ENCODE assay signal across 8 cellular contexts in the genomic region with DNA sequence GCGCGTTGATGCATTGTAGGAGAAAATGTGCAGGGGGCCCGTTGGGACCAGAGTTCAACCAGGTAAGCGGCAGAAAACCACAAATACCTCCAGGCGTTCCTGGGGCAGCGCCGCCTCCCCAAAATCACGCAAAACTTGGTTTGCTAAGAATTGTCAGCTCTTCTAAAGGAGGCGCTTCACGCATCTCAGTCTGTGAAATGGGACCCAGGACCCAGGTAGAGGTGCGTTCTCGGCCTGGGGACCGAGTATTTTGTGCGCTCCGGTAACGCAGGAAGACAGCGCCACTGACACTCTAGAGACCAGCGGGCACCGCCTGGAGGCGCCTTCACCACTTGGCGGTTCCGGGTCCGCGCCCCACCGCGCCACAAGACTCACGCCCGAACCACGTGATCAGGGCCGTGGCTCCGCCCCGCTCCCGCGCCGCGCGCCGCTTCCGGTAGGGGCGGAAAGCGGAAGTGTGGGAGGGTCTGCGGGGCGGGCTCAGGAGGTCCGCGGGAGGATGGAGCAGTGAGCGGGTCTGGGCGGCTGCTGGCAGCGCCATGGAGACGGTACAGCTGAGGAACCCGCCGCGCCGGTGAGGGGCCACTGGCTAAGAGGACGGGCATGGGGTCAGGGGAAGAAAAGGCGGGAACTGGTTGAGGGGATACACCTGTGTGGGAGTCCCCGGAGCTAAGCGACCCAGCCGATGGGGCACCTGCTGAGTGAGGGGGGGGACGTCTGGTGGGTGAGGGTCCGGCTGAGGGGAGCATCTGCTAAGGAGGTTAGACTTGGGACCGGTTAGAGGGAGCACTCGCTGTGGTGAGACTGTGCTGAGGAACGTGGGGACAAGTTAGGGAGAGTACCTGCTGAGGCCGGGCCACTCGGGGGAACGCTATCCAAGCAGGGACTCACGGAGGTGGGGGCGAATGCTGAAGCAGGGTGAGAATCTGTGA. TPM values are rescaled to one million over a fixed set of nuclear protein-coding genes. Genes with fewer than 3 reads are reported as not detected.
A peak's percentile ranks its signal among the peaks of the same experiment; 100 is the strongest.
DNase-seq lines count a peak whose midpoint lies in the region; ATAC-seq, FAIRE-seq and TF ChIP-seq lines count a peak whose summit lies in the region.

STK4 (plus strand) TSS at position 483 of the 932 bp plus-strand sequence; CDS start at position 540, 57 bp downstream.

- no peaks in the 10 kb centered on the region for H3K9me1 ChIP-seq in endothelial cell of umbilical vein (replicated peaks; ENCODE audit: control insufficient read depth, extremely low read depth, insufficient read depth, low read length)

- peak; percentile 58 for ATAC-seq in GM21447 (IDR thresholded peaks at IDR 0.05; ENCODE audit: unreplicated experiment)

- TF ChIP-seq CTCF in D721Med (IDR thresholded peaks at IDR 0.05; ENCODE audit: insufficient read depth, missing control alignments) (peak; percentile 45), OCI-LY1 (IDR thresholded peaks at IDR 0.05; ENCODE audit: low read length) (peak; percentile 59), endothelial cell of umbilical vein (IDR thresholded peaks at IDR 0.05; ENCODE audit: extremely low read depth in 1 of 2, insufficient read depth in 1 of 2, low read depth in 1 of 2, low read length in 2 of 2) (peak; percentile 46 to 67)

- no peaks in the 10 kb centered on the region for H4K20me1 ChIP-seq in OCI-LY1 (ENCODE audit: insufficient read depth, low read length)
- no peaks in the 10 kb centered on the region for H4K20me1 ChIP-seq in endothelial cell of umbilical vein (replicated peaks; ENCODE audit: control insufficient read depth, extremely low read depth, insufficient read depth, low read length)

- no peaks in the 10 kb centered on the region for H3K27me3 ChIP-seq in OCI-LY1 (ENCODE audit: insufficient read depth, low read length)
- no peaks in the 10 kb centered on the region for H3K27me3 ChIP-seq in endothelial cell of umbilical vein (ENCODE audit: control insufficient read depth in 2 of 2, insufficient read depth in 2 of 2, low read length in 2 of 2)

- H3K4me1 ChIP-seq in OCI-LY1 (ENCODE audit: insufficient read depth, low read length, severe bottlenecking) (peaks cover 68% of the 10 kb centered on the region), endothelial cell of umbilical vein (ENCODE audit: control insufficient read depth, extremely low read depth, insufficient read depth, low read length) (peaks cover 50% of the 10 kb centered on the region)

- TSS peak; percentile 90 for BruUV-seq in endothelial cell of umbilical vein (replicated peaks; lab: Mats Ljungman, UMichigan)

- POLR2A ChIA-PET in endothelial cell of umbilical vein (lab: Charles Lee), result no interaction called here

- dilution Hi-C loops in endothelial cell of umbilical vein (cut with MboI; ENCODE audit: extremely low pct_ligation_motif_present, low sequenced_read_pairs), result no loop called here

- no peaks in the 10 kb centered on the region for H3K36me3 ChIP-seq in OCI-LY1 (ENCODE audit: insufficient read depth, low read length)
- no peaks in the 10 kb centered on the region for H3K36me3 ChIP-seq in endothelial cell of umbilical vein (ENCODE audit: control insufficient read depth in 2 of 2, extremely low read depth in 1 of 2, insufficient read depth in 2 of 2, low read length in 2 of 2)

- FAIRE-seq in D721Med (lab: Jason Lieb, UNC) (no peak), endothelial cell of umbilical vein (lab: Jason Lieb, UNC) (peak; percentile 75)

- H3K4me2 ChIP-seq in OCI-LY1 (ENCODE audit: low read length), result peak within 1 kb of the TSS; percentile 97
- H3K4me2 ChIP-seq in endothelial cell of umbilical vein (ENCODE audit: insufficient read depth, low read length), result peak within 1 kb of the TSS; percentile 83

- H3K9ac ChIP-seq in OCI-LY1 (ENCODE audit: low read length) (peak within 1 kb of the TSS; percentile 97), endothelial cell of umbilical vein (replicated peaks; ENCODE audit: extremely low read depth, insufficient read depth, low read length) (peak within 1 kb of the TSS; percentile 62)

- peak; percentile 58 for DNase-seq in D721Med (ENCODE audit: insufficient read length, low spot score)
- DNase-seq in HuH-7 (ENCODE audit: low spot score), result peak; percentile 91
- peak; percentile 98 for DNase-seq in activated CD8-positive, alpha-beta memory T cell treated with anti-CD3 and anti-CD28 coated beads, Interleukin-2, amount 50 U/mL, for 48 hours
- peak; percentile 95 for DNase-seq in endothelial cell of umbilical vein (ENCODE audit: low read depth, low spot score)
- peak; percentile 95 for DNase-seq in middle frontal gyrus (ENCODE audit: extremely low spot score, low spot score)
- peak; percentile 86 to 93 for DNase-seq in stimulated activated CD8-positive, alpha-beta memory T cell treated with anti-CD3 and anti-CD28 coated beads, Interleukin-4, amount 100 ng/mL, for 1 hour (ENCODE audit: low read depth in 2 of 2, low spot score in 1 of 2)

- H3K9me2 ChIP-seq in OCI-LY1 (ENCODE audit: low read depth, low read length), result no peaks in the 10 kb centered on the region

- CTCF ChIA-PET in endothelial cell of umbilical vein (lab: Charles Lee), result interaction anchor here (0.6 to 1.9 kb wide), 3 partner anchors 9 to 27 kb away, joined by 3 to 5 read pairs (median 4); no protein-coding TSS in a partner anchor

- H3K79me2 ChIP-seq in OCI-LY1 (ENCODE audit: insufficient read depth, low read length) (peaks cover 47% of the 10 kb centered on the region), endothelial cell of umbilical vein (ENCODE audit: control insufficient read depth, insufficient read depth, low read length) (peaks cover 34% of the 10 kb centered on the region)

- H3K4me3 ChIP-seq in OCI-LY1 (ENCODE audit: low read depth, low read length, poor library complexity, severe bottlenecking) (peak within 1 kb of the TSS; percentile 98), endothelial cell of umbilical vein (replicated peaks in 1 of 3; ENCODE audit: insufficient read depth in 1 of 3, low read depth in 1 of 3, low read length in 3 of 3) (peak within 1 kb of the TSS; percentile 59 to 92 (median 64))

- H2AFZ ChIP-seq in OCI-LY1 (ENCODE audit: low read length), result no peak within 1 kb of the TSS
- H2AFZ ChIP-seq in endothelial cell of umbilical vein (ENCODE audit: low read depth, low read length), result peak within 1 kb of the TSS; percentile 59

- H3F3A ChIP-seq in OCI-LY1 (ENCODE audit: insufficient read depth, low read length), result no peaks in the 10 kb centered on the region

- H3K9me3 ChIP-seq in OCI-LY1 (ENCODE audit: low read length) (no peaks in the 10 kb centered on the region), endothelial cell of umbilical vein (replicated peaks; ENCODE audit: control insufficient read depth, insufficient read depth, low read length) (no peaks in the 10 kb centered on the region)

- intact Hi-C loops in endothelial cell of umbilical vein (cut with micrococcal nuclease), result loop anchor here (1.0 to 10.0 kb wide), 5 partner anchors 27 to 1006 kb away; partner anchors contain the start of genes DNTTIP1, WFDC3 and ZNF335

- H3K27ac ChIP-seq in OCI-LY1 (ENCODE audit: low read depth, low read length, poor library complexity, severe bottlenecking) (peak within 1 kb of the TSS; percentile 90), endothelial cell of umbilical vein (ENCODE audit: insufficient read depth, low read depth, low read length) (peak within 1 kb of the TSS; percentile 44)

- peak; percentile 49 for TF ChIP-seq POLR2A in endothelial cell of umbilical vein (IDR thresholded peaks at IDR 0.05; ENCODE audit: low read depth, low read length)

TF ChIP-seq in endothelial cell of umbilical vein, 7 proteins besides CTCF, POLR2A, EP300 and RAD21:
- TF ChIP-seq FOS (IDR thresholded peaks at IDR 0.05; ENCODE audit: borderline replicate concordance, insufficient read depth, low read length) (no peak), GATA2 (IDR thresholded peaks at IDR 0.05; ENCODE audit: insufficient read depth, insufficient read length, low read depth, low read length) (no peak), MYC (IDR thresholded peaks at IDR 0.05; ENCODE audit: low read depth, low read length) (peak; percentile 78), JUN (IDR thresholded peaks at IDR 0.05; ENCODE audit: borderline replicate concordance, insufficient read depth, insufficient read length, low read depth) (no peak), POLR2AphosphoS5 (IDR thresholded peaks at IDR 0.05; ENCODE audit: insufficient read depth, low read depth, low read length) (peak; percentile 72), MAX (IDR thresholded peaks at IDR 0.05; ENCODE audit: insufficient read depth, insufficient read length) (peak; percentile 88), EZH2 (IDR thresholded peaks at IDR 0.05; ENCODE audit: borderline replicate concordance, low read depth, low read length, severe bottlenecking) (no peak)

RNA-seq across cellular contexts. Expression of gene STK4, which starts in this region (rescaled TPM):
- total RNA-seq in endothelial cell of umbilical vein, result 28.2 and 29.6 TPM in 2 replicates
- polyA plus RNA-seq in endothelial cell of umbilical vein, result 7.0 and 9.1 TPM in 2 replicates
- 8.2 and 8.4 TPM in 2 replicates for polyA plus RNA-seq in endothelial cell of umbilical vein (2011; cell fraction: cytosol; rRNA removed)
- polyA plus RNA-seq in endothelial cell of umbilical vein (2011; cell fraction: nucleus; rRNA removed), result 24.4 and 30.2 TPM in 2 replicates
- 9.9 and 12.5 TPM in 2 replicates for polyA plus RNA-seq in endothelial cell of umbilical vein (2012)
- 22.9 and 24.2 TPM in 2 replicates for polyA minus RNA-seq in endothelial cell of umbilical vein
- polyA minus RNA-seq in endothelial cell of umbilical vein (2011; cell fraction: cytosol; rRNA and poly(A)+ RNA removed), result 20.2 TPM
- 36.4 and 43.6 TPM in 2 replicates for polyA minus RNA-seq in endothelial cell of umbilical vein (2011; cell fraction: nucleus; rRNA and poly(A)+ RNA removed)

Comparison
In these comparisons a context has a peak if more than half of its experiments do, and no peak if none do; other contexts are left out.
1. Peak in every context shown above with its lines: DNase-seq, ATAC-seq, H3K4me3 ChIP-seq and H3K27ac ChIP-seq.